ENCODE assay signal across 19 cellular contexts in the genomic region with DNA sequence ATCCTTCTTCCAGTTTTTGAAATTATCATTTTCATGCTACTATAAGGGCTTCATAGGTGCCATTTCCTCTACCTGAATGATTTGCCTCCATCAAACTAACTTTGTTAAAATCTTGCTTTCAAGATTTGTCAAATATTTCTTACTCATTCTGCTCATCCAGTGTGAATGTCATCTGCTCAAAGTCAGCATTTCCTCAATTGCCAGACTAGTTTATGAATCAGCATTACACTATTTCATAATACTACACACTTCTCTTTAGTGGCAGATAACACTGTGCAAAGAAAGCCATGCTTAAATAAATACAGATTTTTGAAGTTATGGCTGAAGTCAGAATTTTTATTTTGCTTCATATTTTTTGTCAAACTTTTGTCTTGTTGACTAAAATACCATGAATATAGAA. TPM values are rescaled to one million over a fixed set of nuclear protein-coding genes. Genes with fewer than 3 reads are reported as not detected.
DNase-seq lines count a peak whose midpoint lies in the region; ATAC-seq, FAIRE-seq and TF ChIP-seq lines count a peak whose summit lies in the region.
"Had no signal": no experiment of that assay in that cellular context is flagged by ENCODE, and none has a peak within 500 bp of the region (broad histone marks: within the 10 kb centered on the region; RNA-seq: fewer than 3 reads in every experiment).

No MANE protein-coding gene starts in this region.

- SMC1A ChIA-PET in GM12878 (lab: Charles Lee; ENCODE audit: uncharacterized antibody, unreplicated experiment) = no interaction called here

- dilution Hi-C loops in keratinocyte (cut with MboI; ENCODE audit: extremely low pct_ligation_motif_present, low sequenced_read_pairs) = no loop called here

- H3K79me2 ChIP-seq in GM12878 (ENCODE audit: control insufficient read depth, insufficient read depth, low read length) = no peaks in the 10 kb centered on the region
- no peaks in the 10 kb centered on the region for H3K79me2 ChIP-seq in keratinocyte (ENCODE audit: control insufficient read depth, insufficient read depth, low read length)

- H3K36me3 ChIP-seq in GM12878 (ENCODE audit: control insufficient read depth in 2 of 2, insufficient read depth in 2 of 2, low read length in 1 of 2) (no peaks in the 10 kb centered on the region), keratinocyte (ENCODE audit: control insufficient read depth in 2 of 2, extremely low read depth in 1 of 2, insufficient read depth in 2 of 2, low read length in 2 of 2) (no peaks in the 10 kb centered on the region)
- H3K36me3 ChIP-seq: BLaER1 treated with 17β-estradiol and CSF1 and Interleukin-3, amounts not matched to agents 10 nM and 100 nM; transverse colon had no signal

- no peak for TF ChIP-seq EP300 in GM12878 (IDR thresholded peaks at IDR 0.05; ENCODE audit: borderline replicate concordance in 1 of 2, control insufficient read depth in 1 of 2, low read depth in 2 of 2, low read length in 2 of 2)

- no peak overlapping the region for H3K27ac ChIP-seq in GM12878 (ENCODE audit: control insufficient read depth, insufficient read depth)
- H3K27ac ChIP-seq in keratinocyte (ENCODE audit: control insufficient read depth, insufficient read depth, low read length) = no peak overlapping the region
- H3K27ac ChIP-seq: PC-9, transverse colon had no signal

- no TSS peak for BruUV-seq in GM12878 (replicated peaks; lab: Mats Ljungman, UMichigan)

- TF ChIP-seq CTCF in NB4 (IDR thresholded peaks at IDR 0.05; ENCODE audit: low read depth, low read length) (no peak), GM12878 (IDR thresholded peaks at IDR 0.05 in 2 of 3, conservative IDR thresholded peaks at IDR 0.05 in 1 of 3; ENCODE audit: control insufficient read depth in 2 of 3, extremely low read depth in 1 of 3, insufficient read depth in 1 of 3, low read depth in 3 of 3, low read length in 3 of 3) (no peak), keratinocyte (optimal IDR thresholded peaks at IDR 0.05 in 1 of 3, IDR thresholded peaks at IDR 0.05 in 1 of 3, conservative IDR thresholded peaks at IDR 0.05 in 1 of 3; ENCODE audit: extremely low read depth in 1 of 3, insufficient read depth in 2 of 3, low read length in 3 of 3) (no peak)

- POLR2A ChIA-PET in GM12878 (lab: Charles Lee) = no interaction called here

- H2AFZ ChIP-seq in GM12878 (ENCODE audit: control insufficient read depth, low read depth, low read length) (no peak overlapping the region), keratinocyte (ENCODE audit: control insufficient read depth, low read length) (no peak overlapping the region)
- H2AFZ ChIP-seq: PC-9 had no signal

- H3K4me1 ChIP-seq in GM12878 (ENCODE audit: control insufficient read depth, insufficient read depth, low read length) (no peaks in the 10 kb centered on the region), keratinocyte (ENCODE audit: control insufficient read depth, extremely low read depth, insufficient read depth, low read length) (peaks cover 5% of the 10 kb centered on the region)
- H3K4me1 ChIP-seq: transverse colon had no signal

- ATAC-seq in GM12878 (no peak), left lobe of liver (no peak)

- no peak for TF ChIP-seq RAD21 in GM12878 (IDR thresholded peaks at IDR 0.05; ENCODE audit: insufficient read depth, low read depth, low read length)

- H3K27me3 ChIP-seq in GM12878 (replicated peaks in 1 of 2; ENCODE audit: control insufficient read depth in 2 of 2, insufficient read depth in 2 of 2, low read length in 1 of 2) (no peaks in the 10 kb centered on the region), keratinocyte (ENCODE audit: control insufficient read depth, extremely low read depth, insufficient read depth, low read length) (no peaks in the 10 kb centered on the region)
- H3K27me3 ChIP-seq: BLaER1 treated with 17β-estradiol and CSF1 and Interleukin-3, amounts not matched to agents 10 nM and 100 nM; transverse colon had no signal

- H3K9me1 ChIP-seq in keratinocyte (ENCODE audit: control insufficient read depth, extremely low read depth, insufficient read depth, low read length) = no peaks in the 10 kb centered on the region

- CTCF ChIA-PET in GM12878 (lab: Yijun Ruan, JAX) = no interaction called here

- no peak for FAIRE-seq in GM12878 (lab: Jason Lieb, UNC)
- FAIRE-seq in keratinocyte (lab: Jason Lieb, UNC) = peak; percentile 77

- no peak overlapping the region for H3K4me2 ChIP-seq in GM12878 (ENCODE audit: control insufficient read depth, insufficient read depth)
- no peak overlapping the region for H3K4me2 ChIP-seq in keratinocyte (ENCODE audit: control insufficient read depth, extremely low read depth, insufficient read depth, low read depth, low read length)
- H3K4me2 ChIP-seq: PC-9 had no signal

- RAD21 ChIA-PET in GM12878 (lab: Charles Lee; ENCODE audit: unreplicated experiment) = no interaction called here

- no peak overlapping the region for H3K4me3 ChIP-seq in NB4 (ENCODE audit: low read depth, low read length)
- H3K4me3 ChIP-seq in GM12878 = no peak overlapping the region
- no peak overlapping the region for H3K4me3 ChIP-seq in keratinocyte (ENCODE audit: control insufficient read depth in 2 of 3, extremely low read depth in 1 of 3, insufficient read depth in 2 of 3, low read depth in 1 of 3, low read length in 3 of 3)
- H3K4me3 ChIP-seq: BLaER1 treated with 17β-estradiol and CSF1 and Interleukin-3, amounts not matched to agents 10 nM and 100 nM; lung; PC-9; transverse colon had no signal

- no peak for TF ChIP-seq POLR2A in NB4 (IDR thresholded peaks at IDR 0.05; ENCODE audit: extremely low read depth, insufficient read length)
- no peak for TF ChIP-seq POLR2A in GM12878 (IDR thresholded peaks at IDR 0.05; ENCODE audit: low read depth, low read length)

- intact Hi-C loops in GM12878 (cut with micrococcal nuclease; ENCODE audit: unreplicated experiment) = no loop called here

- in situ Hi-C loops in GM12878 (cut with MboI) = no loop called here

- peak; percentile 63 for DNase-seq in GM03348 (ENCODE audit: low spot score)
- DNase-seq in NB4 (ENCODE audit: low read depth) = peak; percentile 54
- DNase-seq in GM12878 (ENCODE audit: low read depth, low spot score) = no peak
- no peak for DNase-seq in keratinocyte (ENCODE audit: low read depth, low spot score)
- DNase-seq in left lobe of liver (ENCODE audit: low spot score) = no peak
- no peak for DNase-seq in NCI-H2171 treated with DMSO at 0.1 percent for 48 hours (lab: John Stamatoyannopoulos, UW)
- DNase-seq in activated CD8-positive, alpha-beta memory T cell treated with anti-CD3 and anti-CD28 coated beads, Interleukin-2, amount 50 U/mL, for 48 hours = no peak
- no peak for DNase-seq in stimulated activated CD4-positive, alpha-beta T cell treated with anti-CD3 and anti-CD28 coated beads, Interleukin-2, amount 100 ng/mL, for 48 hours
- DNase-seq: activated CD4-positive, alpha-beta T cell treated with anti-CD3 and anti-CD28 coated beads, Interleukin-2, amount 10 ng/mL, durations not matched to agents 24 days and 14 days; activated T-cell treated with anti-CD3 and anti-CD28 coated beads, Interleukin-2, amount 50 U/mL, for 1 hour; NCI-H1092; retina; stimulated activated CD8-positive, alpha-beta memory T cell treated with anti-CD3 and anti-CD28 coated beads, Interleukin-4, amount 100 ng/mL, for 48 hours; transverse colon had no signal

- H4K20me1 ChIP-seq in GM12878 (ENCODE audit: control insufficient read depth, insufficient read depth) = no peaks in the 10 kb centered on the region
- H4K20me1 ChIP-seq in keratinocyte (ENCODE audit: control insufficient read depth, extremely low read depth, insufficient read depth, low read length) = no peaks in the 10 kb centered on the region
- H4K20me1 ChIP-seq: BLaER1 treated with 17β-estradiol and CSF1 and Interleukin-3, amounts not matched to agents 10 nM and 100 nM had no signal

- no peaks in the 10 kb centered on the region; the same call in 2 of the 3 replicates for H3K9me3 ChIP-seq in GM12878 (replicated peaks; ENCODE audit: control insufficient read depth, insufficient read depth, low read length)
- H3K9me3 ChIP-seq in keratinocyte (ENCODE audit: control insufficient read depth, low read depth, low read length) = no peaks in the 10 kb centered on the region

- H3K9ac ChIP-seq in GM12878 (ENCODE audit: control insufficient read depth, insufficient read depth, low read length) (no peak overlapping the region), keratinocyte (ENCODE audit: control insufficient read depth, extremely low read depth, insufficient read depth, low read length) (no peak overlapping the region)
- H3K9ac ChIP-seq: BLaER1 treated with 17β-estradiol and CSF1 and Interleukin-3, amounts not matched to agents 10 nM and 100 nM had no signal

RNA-seq across cellular contexts. Expression of a gene that starts 21.3 kb away (rescaled TPM):
- not detected in 2 replicates for total RNA-seq in GM12878 (2013; cell fraction: nucleolus; rRNA removed)
- total RNA-seq in GM12878 (2014; rRNA removed) (not detected in 2 replicates), GM12878 (2014; rRNA removed; fragmentation: Illumina TruSeq; extraction: Trizol) (not detected in 2 replicates), GM12878 (2021) (not detected in 2 replicates), left lobe of liver (not detected)
- polyA plus RNA-seq in GM12878 (2011; ENCODE audit: low read depth) = not detected
- polyA plus RNA-seq in GM12878 (2011; rRNA removed) (not detected in 2 replicates), GM12878 (2014; fragmentation: Illumina TruSeq; extraction: Trizol) (not detected in 2 replicates), GM12878 (2014; fragmentation: Nextera tagmentation; extraction: Ambion mirVana) (not detected), GM12878 (2014; rRNA removed) (not detected in 2 replicates), GM12878 (2016; fragmentation: Nextera tagmentation; extraction: Ambion mirVana) (not detected), keratinocyte (not detected in 3 replicates)
- not detected in 2 replicates for polyA plus RNA-seq in GM12878 (2011; cell fraction: cytosol; rRNA removed)
- 0.13 TPM in 1 of 2 replicates, not detected in the other for polyA plus RNA-seq in GM12878 (2011; cell fraction: nucleus; rRNA removed)
- not detected in 2 replicates for polyA plus RNA-seq in GM12878 (2012)
- not detected in 2 replicates for polyA minus RNA-seq in GM12878 (2011; rRNA and poly(A)+ RNA removed)
- not detected in 2 replicates for polyA minus RNA-seq in GM12878 (2011; cell fraction: cytosol; rRNA and poly(A)+ RNA removed)
- not detected in 2 replicates for polyA minus RNA-seq in GM12878 (2011; cell fraction: nucleus; rRNA and poly(A)+ RNA removed)
- not detected for polyA plus RNA-seq in keratinocyte (2011; ENCODE audit: low read depth)
- not detected in 2 replicates for polyA plus RNA-seq in keratinocyte (2011; cell fraction: cytosol; rRNA removed)
- polyA plus RNA-seq in keratinocyte (2011; cell fraction: nucleus; rRNA removed) = not detected in 2 replicates
- polyA plus RNA-seq in keratinocyte (2012; ENCODE audit: low replicate concordance) = not detected in 2 replicates
- polyA minus RNA-seq in keratinocyte = not detected in 3 replicates
- not detected for polyA minus RNA-seq in keratinocyte (2011; cell fraction: cytosol; rRNA and poly(A)+ RNA removed)
- polyA minus RNA-seq in keratinocyte (2011; cell fraction: nucleus; rRNA and poly(A)+ RNA removed) = not detected in 2 replicates
- total RNA-seq: activated CD4-positive, alpha-beta T cell treated with anti-CD3 and anti-CD28 coated beads, Interleukin-2, amount 10 ng/mL, durations not matched to agents 24 days and 14 days; epithelial cell of proximal tubule; lung; PC-9; transverse colon had no signal
- polyA plus RNA-seq: neural cell had no signal

RNA-seq across cellular contexts. Expression of a gene that starts 56.4 kb away (rescaled TPM):
- total RNA-seq in GM12878 (2013; cell fraction: nucleolus; rRNA removed) = 0.81 and 0.96 TPM in 2 replicates
- total RNA-seq in GM12878 (2014; rRNA removed) (0.23 and 0.27 TPM in 2 replicates), GM12878 (2014; rRNA removed; fragmentation: Illumina TruSeq; extraction: Trizol) (0.13 and 0.28 TPM in 2 replicates), GM12878 (2021) (0.11 TPM in 1 of 2 replicates, not detected in the other), left lobe of liver (0.08 TPM)
- not detected for polyA plus RNA-seq in GM12878 (2011; ENCODE audit: low read depth)
- polyA plus RNA-seq in GM12878 (2011; rRNA removed) (0.08 TPM in 1 of 2 replicates, not detected in the other), GM12878 (2014; fragmentation: Illumina TruSeq; extraction: Trizol) (0.03 TPM in 1 of 2 replicates, not detected in the other), GM12878 (2014; fragmentation: Nextera tagmentation; extraction: Ambion mirVana) (not detected), GM12878 (2014; rRNA removed) (not detected in 2 replicates), GM12878 (2016; fragmentation: Nextera tagmentation; extraction: Ambion mirVana) (under 1 TPM in 1 of 2 experiments, not detected in 1; 0.08 TPM), keratinocyte (0.03 to 0.08 TPM in 2 of 3 replicates, not detected in the other)
- not detected in 2 replicates for polyA plus RNA-seq in GM12878 (2011; cell fraction: cytosol; rRNA removed)
- 0.03 and 0.04 TPM in 2 replicates for polyA plus RNA-seq in GM12878 (2011; cell fraction: nucleus; rRNA removed)
- 0.05 and 0.07 TPM in 2 replicates for polyA plus RNA-seq in GM12878 (2012)
- polyA minus RNA-seq in GM12878 (2011; rRNA and poly(A)+ RNA removed) = 0.07 TPM in 1 of 2 replicates, not detected in the other
- polyA minus RNA-seq in GM12878 (2011; cell fraction: cytosol; rRNA and poly(A)+ RNA removed) = not detected in 2 replicates
- polyA minus RNA-seq in GM12878 (2011; cell fraction: nucleus; rRNA and poly(A)+ RNA removed) = 0.48 TPM in 1 of 2 replicates, not detected in the other
- not detected for polyA plus RNA-seq in keratinocyte (2011; ENCODE audit: low read depth)
- not detected in 2 replicates for polyA plus RNA-seq in keratinocyte (2011; cell fraction: cytosol; rRNA removed)
- 0.05 TPM in 1 of 2 replicates, not detected in the other for polyA plus RNA-seq in keratinocyte (2011; cell fraction: nucleus; rRNA removed)
- polyA plus RNA-seq in keratinocyte (2012; ENCODE audit: low replicate concordance) = not detected in 2 replicates
- polyA minus RNA-seq in keratinocyte = not detected in 3 replicates
- not detected for polyA minus RNA-seq in keratinocyte (2011; cell fraction: cytosol; rRNA and poly(A)+ RNA removed)
- polyA minus RNA-seq in keratinocyte (2011; cell fraction: nucleus; rRNA and poly(A)+ RNA removed) = not detected in 2 replicates
- total RNA-seq: activated CD4-positive, alpha-beta T cell treated with anti-CD3 and anti-CD28 coated beads, Interleukin-2, amount 10 ng/mL, durations not matched to agents 24 days and 14 days; epithelial cell of proximal tubule; PC-9 had no signal

RNA-seq across cellular contexts. Expression of a gene that starts 59.9 kb away (rescaled TPM):
- 13.9 and 16.0 TPM in 2 replicates for total RNA-seq in GM12878 (2013; cell fraction: nucleolus; rRNA removed)
- total RNA-seq in GM12878 (2014; rRNA removed) (4.7 and 6.5 TPM in 2 replicates), GM12878 (2014; rRNA removed; fragmentation: Illumina TruSeq; extraction: Trizol) (3.4 and 3.7 TPM in 2 replicates), GM12878 (2021) (4.1 and 5.5 TPM in 2 replicates), left lobe of liver (10.1 TPM)
- polyA plus RNA-seq in GM12878 (2011; ENCODE audit: low read depth) = 3.3 TPM
- polyA plus RNA-seq in GM12878 (2011; rRNA removed) (4.1 and 5.3 TPM in 2 replicates), GM12878 (2014; fragmentation: Illumina TruSeq; extraction: Trizol) (4.5 and 5.6 TPM in 2 replicates), GM12878 (2014; fragmentation: Nextera tagmentation; extraction: Ambion mirVana) (1 to 10 TPM; 3.7 to 4.1 TPM), GM12878 (2014; rRNA removed) (4.9 and 6.7 TPM in 2 replicates), GM12878 (2016; fragmentation: Nextera tagmentation; extraction: Ambion mirVana) (1 to 10 TPM; 6.1 to 6.6 TPM), keratinocyte (6.8 to 10.5 TPM (median 7.1 TPM) in 3 replicates)
- polyA plus RNA-seq in GM12878 (2011; cell fraction: cytosol; rRNA removed) = 3.5 and 4.0 TPM in 2 replicates
- 1.4 and 3.1 TPM in 2 replicates for polyA plus RNA-seq in GM12878 (2011; cell fraction: nucleus; rRNA removed)
- polyA plus RNA-seq in GM12878 (2012) = 3.0 and 5.1 TPM in 2 replicates
- 2.0 and 4.1 TPM in 2 replicates for polyA minus RNA-seq in GM12878 (2011; rRNA and poly(A)+ RNA removed)
- not detected in 2 replicates for polyA minus RNA-seq in GM12878 (2011; cell fraction: cytosol; rRNA and poly(A)+ RNA removed)
- 4.7 and 4.9 TPM in 2 replicates for polyA minus RNA-seq in GM12878 (2011; cell fraction: nucleus; rRNA and poly(A)+ RNA removed)
- 1.2 TPM for polyA plus RNA-seq in keratinocyte (2011; ENCODE audit: low read depth)
- polyA plus RNA-seq in keratinocyte (2011; cell fraction: cytosol; rRNA removed) = 10.3 and 12.2 TPM in 2 replicates
- 5.4 and 6.6 TPM in 2 replicates for polyA plus RNA-seq in keratinocyte (2011; cell fraction: nucleus; rRNA removed)
- polyA plus RNA-seq in keratinocyte (2012; ENCODE audit: low replicate concordance) = 3.7 and 5.4 TPM in 2 replicates
- 7.4 to 10.8 TPM (median 10.1 TPM) in 3 replicates for polyA minus RNA-seq in keratinocyte
- 5.0 TPM for polyA minus RNA-seq in keratinocyte (2011; cell fraction: cytosol; rRNA and poly(A)+ RNA removed)
- polyA minus RNA-seq in keratinocyte (2011; cell fraction: nucleus; rRNA and poly(A)+ RNA removed) = 5.8 and 11.2 TPM in 2 replicates
- total RNA-seq: PC-9 had no signal

Comparison
In these comparisons a context has a peak if more than half of its experiments do, and no peak if none do; other contexts are left out.
1. DNase-seq: peak in GM03348 (single experiment) and NB4 (single experiment); none in GM12878 (single experiment), keratinocyte (single experiment), left lobe of liver (single experiment), NCI-H2171 treated with DMSO at 0.1 percent for 48 hours (single experiment), activated CD8-positive, alpha-beta memory T cell treated with anti-CD3 and anti-CD28 coated beads, Interleukin-2, amount 50 U/mL, for 48 hours (single experiment) and stimulated activated CD4-positive, alpha-beta T cell treated with anti-CD3 and anti-CD28 coated beads, Interleukin-2, amount 100 ng/mL, for 48 hours (0 of 2).